Comparison of ENCODE assay signal across 8 cellular contexts in the genomic region with DNA sequence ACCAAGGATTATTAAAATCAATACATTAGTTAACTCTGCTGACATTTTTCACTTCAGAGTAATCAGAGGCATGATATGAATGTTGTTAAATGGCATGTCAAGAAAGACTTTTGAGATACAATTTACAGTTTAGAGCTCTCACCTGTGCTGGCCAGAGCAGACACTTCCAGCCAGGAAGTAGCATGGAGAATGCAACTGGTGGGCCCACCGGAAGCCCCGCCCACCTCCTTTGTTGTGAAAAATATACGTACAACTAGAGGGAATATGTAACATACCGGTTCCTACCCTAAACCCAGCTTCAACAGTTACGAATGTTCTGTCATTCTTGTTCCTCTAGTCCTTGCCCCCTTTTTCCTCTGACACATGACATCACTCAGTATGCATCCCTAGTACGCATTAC.
DNase-seq lines count a peak whose midpoint lies in the region; ATAC-seq and TF ChIP-seq lines count a peak whose summit lies in the region.

No MANE protein-coding gene starts in this region.

- H3K4me1 ChIP-seq in PC-3 (ENCODE audit: insufficient read depth, low read length): peaks cover 67% of the 10 kb centered on the region

- CTCF ChIA-PET in PC-3 (lab: Charles Lee): interaction anchor here (1.0 kb wide), 1 partner anchor 17 kb away, joined by 3 read pairs; no protein-coding TSS in a partner anchor

- TF ChIP-seq CTCF in PC-3 (conservative IDR thresholded peaks at IDR 0.05; ENCODE audit: low read depth, low read length) (no peak), brain microvascular endothelial cell (IDR thresholded peaks at IDR 0.05; ENCODE audit: low read depth, low read length, missing control alignments) (no peak), natural killer cell (IDR thresholded peaks at IDR 0.05) (no peak)

- no peaks in the 10 kb centered on the region for H3K9me3 Mint-ChIP-seq in natural killer cell

- POLR2A ChIA-PET in PC-3 (lab: Charles Lee; ENCODE audit: unreplicated experiment): interaction anchor here (0.6 kb wide), 1 partner anchor 13 kb away, joined by 4 read pairs; no protein-coding TSS in a partner anchor

- peak overlapping the region; percentile 84 for H3K4me2 ChIP-seq in PC-3 (ENCODE audit: low read length)

- H3K79me2 ChIP-seq in PC-3 (ENCODE audit: low read length): peaks cover 82% of the 10 kb centered on the region

- H3K27ac Mint-ChIP-seq in natural killer cell: peak overlapping the region; percentile 72 to 79

- H3K27me3 ChIP-seq in PC-3 (ENCODE audit: low read length): no peaks in the 10 kb centered on the region
- H3K27me3 ChIP-seq in brain microvascular endothelial cell (replicated peaks): no peaks in the 10 kb centered on the region

- H3K27ac ChIP-seq in PC-3 (ENCODE audit: low read length) (peak overlapping the region; percentile 98), brain microvascular endothelial cell (peak overlapping the region; percentile 93)

- H3F3A ChIP-seq in PC-3 (ENCODE audit: low read length, unreplicated experiment): peaks cover 10% of the 10 kb centered on the region

- no peaks in the 10 kb centered on the region for H4K20me1 ChIP-seq in PC-3 (ENCODE audit: low read length)

- intact Hi-C loops in PC-3 (cut with micrococcal nuclease): loop anchor here (1.0 to 10.0 kb wide), 6 partner anchors 20 to 570 kb away; partner anchors contain the start of genes SP100 and SP140
- intact Hi-C loops in natural killer cell (cut with micrococcal nuclease): loop anchor here (1.0 to 10.0 kb wide), 5 partner anchors 13 to 380 kb away; partner anchors contain the start of gene SP100

- H3K9ac ChIP-seq in PC-3 (ENCODE audit: low read length): peak overlapping the region; percentile 76

- ATAC-seq in PC-3 (no peak), natural killer cell (peak in 1 of 3 donors; percentile 4), GM18909 (IDR thresholded peaks at IDR 0.05; ENCODE audit: poor library complexity, unreplicated experiment) (no peak)

- DNase-seq in ACHN: peak; percentile 37
- DNase-seq in PC-3: peak; percentile 43
- DNase-seq in brain microvascular endothelial cell: peak; percentile 69
- DNase-seq in natural killer cell: no peak
- no peak for DNase-seq in Ammon's horn (ENCODE audit: low spot score)
- no peak for DNase-seq in NCI-H1436 (lab: John Stamatoyannopoulos, UW)
- DNase-seq in GDM1 (lab: John Stamatoyannopoulos, UW): no peak

- H3K9me3 ChIP-seq in PC-3 (ENCODE audit: low read length): no peaks in the 10 kb centered on the region

- TSS peak; percentile 36 for BruUV-seq in PC-3 (replicated peaks; lab: Mats Ljungman, UMichigan)

- H3K4me3 Mint-ChIP-seq in natural killer cell: peak overlapping the region; percentile 80

- no peaks in the 10 kb centered on the region for H3K9me2 ChIP-seq in PC-3 (replicated peaks; ENCODE audit: low read length)

- H3K27me3 Mint-ChIP-seq in natural killer cell (ENCODE audit: low read depth in 2 of 2): no peaks in the 10 kb centered on the region

- H3K4me1 Mint-ChIP-seq in natural killer cell: peaks cover 44% of the 10 kb centered on the region in 2 donors

- no peak overlapping the region for H2AFZ ChIP-seq in PC-3 (ENCODE audit: low read length)

- H3K36me3 Mint-ChIP-seq in natural killer cell: peaks cover 10% of the 10 kb centered on the region

- peaks cover 48% of the 10 kb centered on the region for H3K36me3 ChIP-seq in PC-3 (ENCODE audit: low read depth, low read length)
- peaks cover 3% of the 10 kb centered on the region for H3K36me3 ChIP-seq in brain microvascular endothelial cell (replicated peaks)

- H3K4me3 ChIP-seq in PC-3 (ENCODE audit: low read length) (peak overlapping the region; percentile 52), brain microvascular endothelial cell (ENCODE audit: low read depth, low read length) (peak overlapping the region; percentile 3)

- in situ Hi-C loops in ACHN (cut with HindIII; ENCODE audit: low pct_ligation_motif_present, low pct_unique_long_range_greater_than_20kb, low sequenced_read_pairs) (no loop called here), brain microvascular endothelial cell (cut with HindIII; ENCODE audit: low pct_ligation_motif_present, low sequenced_read_pairs) (no loop called here)

Comparison
In these comparisons a context has a peak if more than half of its experiments do, and no peak if none do; other contexts are left out.
1. DNase-seq: peak in ACHN (single experiment), PC-3 (single experiment) and brain microvascular endothelial cell (single experiment); none in natural killer cell (single experiment), Ammon's horn (single experiment), NCI-H1436 (single experiment) and GDM1 (single experiment).